ENCODE assay signal across 1 cellular context in the genomic region with DNA sequence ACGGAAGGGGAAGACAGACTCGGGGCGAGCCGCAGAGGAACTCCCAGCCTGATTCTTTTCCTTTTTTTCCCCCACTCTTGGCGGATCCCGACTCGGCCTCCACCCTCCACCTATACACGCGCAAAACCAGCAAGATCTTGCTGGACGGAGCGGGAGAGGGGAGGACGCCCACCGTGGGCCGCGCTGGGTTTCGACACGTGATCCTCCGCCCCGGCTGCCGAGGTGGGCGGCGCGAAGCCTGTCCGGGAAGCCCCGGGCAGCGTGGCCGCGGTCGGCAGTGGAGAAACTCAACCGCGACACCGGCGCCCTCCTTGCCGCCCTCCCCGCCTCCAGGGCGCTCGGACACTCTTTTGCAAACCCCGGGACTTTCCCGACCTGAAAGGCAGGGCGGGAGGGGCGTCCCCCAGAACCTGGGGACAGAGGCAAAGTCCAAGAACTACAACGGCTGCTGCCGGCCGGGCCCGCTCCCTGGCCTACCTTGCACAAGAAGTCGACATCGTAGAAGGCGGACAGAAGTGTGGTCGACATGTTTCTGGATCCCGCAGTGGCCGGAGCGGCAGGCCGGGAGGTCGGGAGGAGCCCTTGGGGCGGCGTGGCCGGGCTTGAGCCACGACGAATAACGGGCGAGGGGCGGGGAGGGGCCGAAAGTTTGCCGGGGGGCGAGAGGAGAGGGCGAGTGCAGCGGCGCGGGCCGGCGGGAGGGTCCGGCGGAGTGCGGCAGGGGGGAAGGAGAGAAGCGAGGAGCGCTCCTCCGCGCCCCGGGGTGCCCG.
TF ChIP-seq lines count a peak whose summit lies in the region.

No MANE protein-coding gene starts in this region.

TF ChIP-seq in HepG2, 621 proteins besides CTCF, POLR2A, EP300 and RAD21 (continued from another document and continues in another):
- TF ChIP-seq, protein P1, sequence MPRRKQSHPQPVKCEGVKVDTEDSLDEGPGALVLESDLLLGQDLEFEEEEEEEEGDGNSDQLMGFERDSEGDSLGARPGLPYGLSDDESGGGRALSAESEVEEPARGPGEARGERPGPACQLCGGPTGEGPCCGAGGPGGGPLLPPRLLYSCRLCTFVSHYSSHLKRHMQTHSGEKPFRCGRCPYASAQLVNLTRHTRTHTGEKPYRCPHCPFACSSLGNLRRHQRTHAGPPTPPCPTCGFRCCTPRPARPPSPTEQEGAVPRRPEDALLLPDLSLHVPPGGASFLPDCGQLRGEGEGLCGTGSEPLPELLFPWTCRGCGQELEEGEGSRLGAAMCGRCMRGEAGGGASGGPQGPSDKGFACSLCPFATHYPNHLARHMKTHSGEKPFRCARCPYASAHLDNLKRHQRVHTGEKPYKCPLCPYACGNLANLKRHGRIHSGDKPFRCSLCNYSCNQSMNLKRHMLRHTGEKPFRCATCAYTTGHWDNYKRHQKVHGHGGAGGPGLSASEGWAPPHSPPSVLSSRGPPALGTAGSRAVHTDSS (CRISPR knock-in tag; conservative IDR thresholded peaks at IDR 0.05): no peak
- TF ChIP-seq WIZ (CRISPR knock-in tag; IDR thresholded peaks at IDR 0.05) (no peak), ZNF83 (CRISPR knock-in tag; IDR thresholded peaks at IDR 0.05; ENCODE audit: borderline replicate concordance) (no peak), HMG20B (CRISPR knock-in tag; conservative IDR thresholded peaks at IDR 0.05) (no peak), ISX (CRISPR knock-in tag; conservative IDR thresholded peaks at IDR 0.05) (no peak), MXD4 (CRISPR knock-in tag; IDR thresholded peaks at IDR 0.05) (no peak; the same call in 1 of the 2 replicates), ZFP1 (CRISPR knock-in tag; IDR thresholded peaks at IDR 0.05) (no peak), PAF1 (CRISPR knock-in tag; IDR thresholded peaks at IDR 0.05) (no peak), HDAC2 (CRISPR knock-in tag; IDR thresholded peaks at IDR 0.05) (peak; percentile 76), ZEB1 (IDR thresholded peaks at IDR 0.05; ENCODE audit: insufficient replicate concordance, low read depth) (no peak), ZNF282 (IDR thresholded peaks at IDR 0.05; ENCODE audit: partially characterized antibody) (no peak), MED1 (CRISPR knock-in tag; IDR thresholded peaks at IDR 0.05) (peak; percentile 12), ARID2 (CRISPR knock-in tag; IDR thresholded peaks at IDR 0.05; ENCODE audit: borderline replicate concordance) (no peak), TAF1 (CRISPR knock-in tag; IDR thresholded peaks at IDR 0.05) (peak; percentile 60; the same call in 1 of the 2 replicates), XBP1 (CRISPR knock-in tag; IDR thresholded peaks at IDR 0.05) (no peak), NRL (CRISPR knock-in tag; IDR thresholded peaks at IDR 0.05; ENCODE audit: borderline replicate concordance) (no peak; the same call in 1 of the 2 replicates), EED (CRISPR knock-in tag; IDR thresholded peaks at IDR 0.05) (no peak), EHMT2 (IDR thresholded peaks at IDR 0.05; ENCODE audit: borderline replicate concordance, low read depth, low read length) (no peak), ZNF780A (CRISPR knock-in tag; IDR thresholded peaks at IDR 0.05) (peak; percentile 63; the same call in 1 of the 2 replicates), MIER3 (CRISPR knock-in tag; IDR thresholded peaks at IDR 0.05; ENCODE audit: borderline replicate concordance) (no peak), ZFP36L1 (CRISPR knock-in tag; IDR thresholded peaks at IDR 0.05) (peak; percentile 9; the same call in 1 of the 2 replicates), JUN (CRISPR knock-in tag; IDR thresholded peaks at IDR 0.05) (no peak), FIP1L1 (IDR thresholded peaks at IDR 0.05; ENCODE audit: borderline replicate concordance, insufficient read depth, low read depth, low read length) (0 out of 2 replicates have a peak, but pooled peaks have one; percentile 87), ZNF331 (CRISPR knock-in tag; IDR thresholded peaks at IDR 0.05) (no peak), ZNF337 (CRISPR knock-in tag; IDR thresholded peaks at IDR 0.05; ENCODE audit: borderline replicate concordance, low read depth) (no peak), ZBTB42 (CRISPR knock-in tag; IDR thresholded peaks at IDR 0.05) (peak; percentile 21), ZKSCAN5 (CRISPR knock-in tag; IDR thresholded peaks at IDR 0.05) (0 out of 2 replicates have a peak, but pooled peaks have one; percentile 24), ZNF792 (CRISPR knock-in tag; IDR thresholded peaks at IDR 0.05) (peak; percentile 46), TAF15 (IDR thresholded peaks at IDR 0.05; ENCODE audit: low read depth, low read length, poor library complexity, severe bottlenecking) (peak; percentile 65), NONO (IDR thresholded peaks at IDR 0.05) (no peak), NONO (CRISPR knock-in tag; conservative IDR thresholded peaks at IDR 0.05) (peak; percentile 84), ZFP90 (CRISPR knock-in tag; IDR thresholded peaks at IDR 0.05; ENCODE audit: borderline replicate concordance) (no peak; the same call in 1 of the 2 replicates), ZNF501 (CRISPR knock-in tag; IDR thresholded peaks at IDR 0.05) (peak; percentile 32; the same call in 1 of the 2 replicates)
- TF ChIP-seq, protein P2, sequence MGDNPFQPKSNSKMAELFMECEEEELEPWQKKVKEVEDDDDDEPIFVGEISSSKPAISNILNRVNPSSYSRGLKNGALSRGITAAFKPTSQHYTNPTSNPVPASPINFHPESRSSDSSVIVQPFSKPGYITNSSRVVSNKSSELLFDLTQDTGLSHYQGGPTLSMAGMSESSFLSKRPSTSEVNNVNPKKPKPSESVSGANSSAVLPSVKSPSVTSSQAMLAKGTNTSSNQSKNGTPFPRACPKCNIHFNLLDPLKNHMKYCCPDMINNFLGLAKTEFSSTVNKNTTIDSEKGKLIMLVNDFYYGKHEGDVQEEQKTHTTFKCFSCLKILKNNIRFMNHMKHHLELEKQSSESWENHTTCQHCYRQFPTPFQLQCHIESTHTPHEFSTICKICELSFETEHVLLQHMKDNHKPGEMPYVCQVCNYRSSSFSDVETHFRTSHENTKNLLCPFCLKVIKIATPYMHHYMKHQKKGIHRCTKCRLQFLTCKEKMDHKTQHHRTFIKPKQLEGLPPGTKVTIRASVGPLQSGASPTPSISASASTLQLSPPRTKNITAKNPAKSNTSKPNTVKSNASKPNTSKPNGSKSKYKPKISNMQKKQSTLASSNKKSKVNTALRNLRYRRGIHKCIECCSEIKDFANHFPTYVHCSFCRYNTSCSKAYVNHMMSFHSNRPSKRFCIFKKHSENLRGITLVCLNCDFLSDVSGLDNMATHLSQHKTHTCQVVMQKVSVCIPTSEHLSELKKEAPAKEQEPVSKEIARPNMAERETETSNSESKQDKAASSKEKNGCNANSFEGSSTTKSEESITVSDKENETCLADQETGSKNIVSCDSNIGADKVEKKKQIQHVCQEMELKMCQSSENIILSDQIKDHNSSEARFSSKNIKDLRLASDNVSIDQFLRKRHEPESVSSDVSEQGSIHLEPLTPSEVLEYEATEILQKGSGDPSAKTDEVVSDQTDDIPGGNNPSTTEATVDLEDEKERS (CRISPR knock-in tag; IDR thresholded peaks at IDR 0.05): no peak
- TF ChIP-seq, protein P3, sequence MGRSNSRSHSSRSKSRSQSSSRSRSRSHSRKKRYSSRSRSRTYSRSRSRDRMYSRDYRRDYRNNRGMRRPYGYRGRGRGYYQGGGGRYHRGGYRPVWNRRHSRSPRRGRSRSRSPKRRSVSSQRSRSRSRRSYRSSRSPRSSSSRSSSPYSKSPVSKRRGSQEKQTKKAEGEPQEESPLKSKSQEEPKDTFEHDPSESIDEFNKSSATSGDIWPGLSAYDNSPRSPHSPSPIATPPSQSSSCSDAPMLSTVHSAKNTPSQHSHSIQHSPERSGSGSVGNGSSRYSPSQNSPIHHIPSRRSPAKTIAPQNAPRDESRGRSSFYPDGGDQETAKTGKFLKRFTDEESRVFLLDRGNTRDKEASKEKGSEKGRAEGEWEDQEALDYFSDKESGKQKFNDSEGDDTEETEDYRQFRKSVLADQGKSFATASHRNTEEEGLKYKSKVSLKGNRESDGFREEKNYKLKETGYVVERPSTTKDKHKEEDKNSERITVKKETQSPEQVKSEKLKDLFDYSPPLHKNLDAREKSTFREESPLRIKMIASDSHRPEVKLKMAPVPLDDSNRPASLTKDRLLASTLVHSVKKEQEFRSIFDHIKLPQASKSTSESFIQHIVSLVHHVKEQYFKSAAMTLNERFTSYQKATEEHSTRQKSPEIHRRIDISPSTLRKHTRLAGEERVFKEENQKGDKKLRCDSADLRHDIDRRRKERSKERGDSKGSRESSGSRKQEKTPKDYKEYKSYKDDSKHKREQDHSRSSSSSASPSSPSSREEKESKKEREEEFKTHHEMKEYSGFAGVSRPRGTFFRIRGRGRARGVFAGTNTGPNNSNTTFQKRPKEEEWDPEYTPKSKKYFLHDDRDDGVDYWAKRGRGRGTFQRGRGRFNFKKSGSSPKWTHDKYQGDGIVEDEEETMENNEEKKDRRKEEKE (IDR thresholded peaks at IDR 0.05): no peak
- TF ChIP-seq, protein P4, sequence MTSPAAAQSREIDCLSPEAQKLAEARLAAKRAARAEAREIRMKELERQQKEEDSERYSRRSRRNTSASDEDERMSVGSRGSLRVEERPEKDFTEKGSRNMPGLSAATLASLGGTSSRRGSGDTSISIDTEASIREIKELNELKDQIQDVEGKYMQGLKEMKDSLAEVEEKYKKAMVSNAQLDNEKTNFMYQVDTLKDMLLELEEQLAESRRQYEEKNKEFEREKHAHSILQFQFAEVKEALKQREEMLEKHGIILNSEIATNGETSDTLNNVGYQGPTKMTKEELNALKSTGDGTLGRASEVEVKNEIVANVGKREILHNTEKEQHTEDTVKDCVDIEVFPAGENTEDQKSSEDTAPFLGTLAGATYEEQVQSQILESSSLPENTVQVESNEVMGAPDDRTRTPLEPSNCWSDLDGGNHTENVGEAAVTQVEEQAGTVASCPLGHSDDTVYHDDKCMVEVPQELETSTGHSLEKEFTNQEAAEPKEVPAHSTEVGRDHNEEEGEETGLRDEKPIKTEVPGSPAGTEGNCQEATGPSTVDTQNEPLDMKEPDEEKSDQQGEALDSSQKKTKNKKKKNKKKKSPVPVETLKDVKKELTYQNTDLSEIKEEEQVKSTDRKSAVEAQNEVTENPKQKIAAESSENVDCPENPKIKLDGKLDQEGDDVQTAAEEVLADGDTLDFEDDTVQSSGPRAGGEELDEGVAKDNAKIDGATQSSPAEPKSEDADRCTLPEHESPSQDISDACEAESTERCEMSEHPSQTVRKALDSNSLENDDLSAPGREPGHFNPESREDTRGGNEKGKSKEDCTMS (CRISPR knock-in tag; conservative IDR thresholded peaks at IDR 0.05): no peak
- TF ChIP-seq, protein P5, sequence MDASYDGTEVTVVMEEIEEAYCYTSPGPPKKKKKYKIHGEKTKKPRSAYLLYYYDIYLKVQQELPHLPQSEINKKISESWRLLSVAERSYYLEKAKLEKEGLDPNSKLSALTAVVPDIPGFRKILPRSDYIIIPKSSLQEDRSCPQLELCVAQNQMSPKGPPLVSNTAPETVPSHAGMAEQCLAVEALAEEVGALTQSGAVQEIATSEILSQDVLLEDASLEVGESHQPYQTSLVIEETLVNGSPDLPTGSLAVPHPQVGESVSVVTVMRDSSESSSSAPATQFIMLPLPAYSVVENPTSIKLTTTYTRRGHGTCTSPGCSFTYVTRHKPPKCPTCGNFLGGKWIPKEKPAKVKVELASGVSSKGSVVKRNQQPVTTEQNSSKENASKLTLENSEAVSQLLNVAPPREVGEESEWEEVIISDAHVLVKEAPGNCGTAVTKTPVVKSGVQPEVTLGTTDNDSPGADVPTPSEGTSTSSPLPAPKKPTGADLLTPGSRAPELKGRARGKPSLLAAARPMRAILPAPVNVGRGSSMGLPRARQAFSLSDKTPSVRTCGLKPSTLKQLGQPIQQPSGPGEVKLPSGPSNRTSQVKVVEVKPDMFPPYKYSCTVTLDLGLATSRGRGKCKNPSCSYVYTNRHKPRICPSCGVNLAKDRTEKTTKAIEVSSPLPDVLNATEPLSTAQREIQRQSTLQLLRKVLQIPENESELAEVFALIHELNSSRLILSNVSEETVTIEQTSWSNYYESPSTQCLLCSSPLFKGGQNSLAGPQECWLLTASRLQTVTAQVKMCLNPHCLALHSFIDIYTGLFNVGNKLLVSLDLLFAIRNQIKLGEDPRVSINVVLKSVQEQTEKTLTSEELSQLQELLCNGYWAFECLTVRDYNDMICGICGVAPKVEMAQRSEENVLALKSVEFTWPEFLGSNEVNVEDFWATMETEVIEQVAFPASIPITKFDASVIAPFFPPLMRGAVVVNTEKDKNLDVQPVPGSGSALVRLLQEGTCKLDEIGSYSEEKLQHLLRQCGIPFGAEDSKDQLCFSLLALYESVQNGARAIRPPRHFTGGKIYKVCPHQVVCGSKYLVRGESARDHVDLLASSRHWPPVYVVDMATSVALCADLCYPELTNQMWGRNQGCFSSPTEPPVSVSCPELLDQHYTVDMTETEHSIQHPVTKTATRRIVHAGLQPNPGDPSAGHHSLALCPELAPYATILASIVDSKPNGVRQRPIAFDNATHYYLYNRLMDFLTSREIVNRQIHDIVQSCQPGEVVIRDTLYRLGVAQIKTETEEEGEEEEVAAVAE (CRISPR knock-in tag; IDR thresholded peaks at IDR 0.05; ENCODE audit: borderline replicate concordance): no peak
- TF ChIP-seq, protein P6, sequence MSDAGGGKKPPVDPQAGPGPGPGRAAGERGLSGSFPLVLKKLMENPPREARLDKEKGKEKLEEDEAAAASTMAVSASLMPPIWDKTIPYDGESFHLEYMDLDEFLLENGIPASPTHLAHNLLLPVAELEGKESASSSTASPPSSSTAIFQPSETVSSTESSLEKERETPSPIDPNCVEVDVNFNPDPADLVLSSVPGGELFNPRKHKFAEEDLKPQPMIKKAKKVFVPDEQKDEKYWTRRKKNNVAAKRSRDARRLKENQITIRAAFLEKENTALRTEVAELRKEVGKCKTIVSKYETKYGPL (CRISPR knock-in tag; IDR thresholded peaks at IDR 0.05): no peak; the same call in 1 of the 2 replicates
- TF ChIP-seq, protein P7, sequence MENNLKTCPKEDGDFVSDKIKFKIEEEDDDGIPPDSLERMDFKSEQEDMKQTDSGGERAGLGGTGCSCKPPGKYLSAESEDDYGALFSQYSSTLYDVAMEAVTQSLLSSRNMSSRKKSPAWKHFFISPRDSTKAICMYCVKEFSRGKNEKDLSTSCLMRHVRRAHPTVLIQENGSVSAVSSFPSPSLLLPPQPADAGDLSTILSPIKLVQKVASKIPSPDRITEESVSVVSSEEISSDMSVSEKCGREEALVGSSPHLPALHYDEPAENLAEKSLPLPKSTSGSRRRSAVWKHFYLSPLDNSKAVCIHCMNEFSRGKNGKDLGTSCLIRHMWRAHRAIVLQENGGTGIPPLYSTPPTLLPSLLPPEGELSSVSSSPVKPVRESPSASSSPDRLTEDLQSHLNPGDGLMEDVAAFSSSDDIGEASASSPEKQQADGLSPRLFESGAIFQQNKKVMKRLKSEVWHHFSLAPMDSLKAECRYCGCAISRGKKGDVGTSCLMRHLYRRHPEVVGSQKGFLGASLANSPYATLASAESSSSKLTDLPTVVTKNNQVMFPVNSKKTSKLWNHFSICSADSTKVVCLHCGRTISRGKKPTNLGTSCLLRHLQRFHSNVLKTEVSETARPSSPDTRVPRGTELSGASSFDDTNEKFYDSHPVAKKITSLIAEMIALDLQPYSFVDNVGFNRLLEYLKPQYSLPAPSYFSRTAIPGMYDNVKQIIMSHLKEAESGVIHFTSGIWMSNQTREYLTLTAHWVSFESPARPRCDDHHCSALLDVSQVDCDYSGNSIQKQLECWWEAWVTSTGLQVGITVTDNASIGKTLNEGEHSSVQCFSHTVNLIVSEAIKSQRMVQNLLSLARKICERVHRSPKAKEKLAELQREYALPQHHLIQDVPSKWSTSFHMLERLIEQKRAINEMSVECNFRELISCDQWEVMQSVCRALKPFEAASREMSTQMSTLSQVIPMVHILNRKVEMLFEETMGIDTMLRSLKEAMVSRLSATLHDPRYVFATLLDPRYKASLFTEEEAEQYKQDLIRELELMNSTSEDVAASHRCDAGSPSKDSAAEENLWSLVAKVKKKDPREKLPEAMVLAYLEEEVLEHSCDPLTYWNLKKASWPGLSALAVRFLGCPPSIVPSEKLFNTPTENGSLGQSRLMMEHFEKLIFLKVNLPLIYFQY (CRISPR knock-in tag; IDR thresholded peaks at IDR 0.05; ENCODE audit: borderline replicate concordance): peak; percentile 60
